In genomic region chr2:109760987-109761501, GRCh38 we compare ENCODE assay signal across 8 cellular contexts. TPM values are rescaled to one million over a fixed set of nuclear protein-coding genes. Genes with fewer than 3 reads are reported as not detected.
DNase-seq lines count a peak whose midpoint lies in the region; ATAC-seq and TF ChIP-seq lines count a peak whose summit lies in the region.
"Not testable (repeated sequence)": the region's sequence is repeated elsewhere in the genome, so short reads cannot be mapped to it uniquely, and the experiment has no call there.

No MANE protein-coding gene starts in this region.

- not testable (repeated sequence) for H3K9me3 Mint-ChIP-seq in activated CD8-positive, alpha-beta T cell treated with anti-CD3 and anti-CD28 coated beads for 36 hours; memory B cell

- H3K27ac ChIP-seq in BLaER1, breast epithelium, heart left ventricle, ovary, stomach: not testable (repeated sequence)

- not testable (repeated sequence) for TF ChIP-seq EP300 in ovary (IDR thresholded peaks at IDR 0.05); stomach (IDR thresholded peaks at IDR 0.05)

- not testable (repeated sequence) for H3K4me3 ChIP-seq in BLaER1
- peak overlapping the region in 2 of 3 donors; percentile 37 to 60 for H3K4me3 ChIP-seq in breast epithelium
- peak overlapping the region in 1 of 12 donors; percentile 32 for H3K4me3 ChIP-seq in heart left ventricle
- H3K4me3 ChIP-seq in ovary, result peak overlapping the region; percentile 22
- peak overlapping the region in 3 of 4 donors; percentile 6 to 19 (median 18) for H3K4me3 ChIP-seq in stomach

- peak overlapping the region; percentile 44; the same call in 1 of the 2 replicates for H3K4me2 ChIP-seq in BLaER1

- not testable (repeated sequence) for H3K4me1 Mint-ChIP-seq in activated CD8-positive, alpha-beta T cell treated with anti-CD3 and anti-CD28 coated beads for 36 hours (ENCODE audit: low read depth); memory B cell

- CTCF ChIA-PET in activated CD8-positive, alpha-beta T cell treated with anti-CD3 and anti-CD28 coated beads for 36 hours (lab: Charles Lee), result not testable (repeated sequence)

- peaks cover 17% of the 10 kb centered on the region; the same call in 1 of the 2 replicates for H3K27me3 ChIP-seq in BLaER1
- not testable (repeated sequence) for H3K27me3 ChIP-seq in breast epithelium, heart left ventricle, ovary, stomach

- H3K4me3 Mint-ChIP-seq in activated CD8-positive, alpha-beta T cell treated with anti-CD3 and anti-CD28 coated beads for 36 hours; memory B cell: not testable (repeated sequence)

- not testable (repeated sequence) for DNase-seq in activated CD8-positive, alpha-beta T cell treated with anti-CD3 and anti-CD28 coated beads for 36 hours; breast epithelium (ENCODE audit: low spot score in 2 of 2); memory B cell (ENCODE audit: low spot score in 2 of 2); stomach
- DNase-seq in heart left ventricle (peak in 1 of 5 donors; percentile 1), ovary (peak in 4 of 5 donors; percentile 12 to 37 (median 22))

- WGBS in heart left ventricle, 4 donors, result 10 to 11% methylated on average over 7 to 9 of the region's 31 CpGs; no CpG with 5 or more reads in 2 of the 4 donors
- WGBS in ovary, 3 donors, result 0 to 9% methylated on average over 8 to 11 of the region's 31 CpGs; no CpG with 5 or more reads in 1 of the 3 donors
- WGBS in stomach, 5 donors, result 0 to 9% (median 5%) methylated on average over 5 to 12 of the region's 31 CpGs; no CpG with 5 or more reads in 2 of the 5 donors

- H3K27me3 Mint-ChIP-seq in activated CD8-positive, alpha-beta T cell treated with anti-CD3 and anti-CD28 coated beads for 36 hours; memory B cell: not testable (repeated sequence)

- not testable (repeated sequence) for H3K36me3 ChIP-seq in BLaER1, breast epithelium, heart left ventricle, ovary, stomach

- H3K36me3 Mint-ChIP-seq in activated CD8-positive, alpha-beta T cell treated with anti-CD3 and anti-CD28 coated beads for 36 hours (ENCODE audit: low read depth); memory B cell: not testable (repeated sequence)

- H3K9me3 ChIP-seq in BLaER1, breast epithelium, heart left ventricle, ovary, stomach: not testable (repeated sequence)

- H3K9ac ChIP-seq in BLaER1, result not testable (repeated sequence)

- H3K4me1 ChIP-seq in BLaER1; breast epithelium; heart left ventricle; ovary (ENCODE audit: insufficient read depth); stomach: not testable (repeated sequence)

- POLR2A ChIA-PET in activated CD8-positive, alpha-beta T cell treated with anti-CD3 and anti-CD28 coated beads for 36 hours (lab: Charles Lee), result not testable (repeated sequence)

- not testable (repeated sequence) for TF ChIP-seq POLR2A in breast epithelium (IDR thresholded peaks at IDR 0.05); heart left ventricle (IDR thresholded peaks at IDR 0.05); ovary (IDR thresholded peaks at IDR 0.05); stomach (IDR thresholded peaks at IDR 0.05)

- TF ChIP-seq CTCF in activated CD8-positive, alpha-beta T cell treated with anti-CD3 and anti-CD28 coated beads for 36 hours (IDR thresholded peaks at IDR 0.05); breast epithelium (IDR thresholded peaks at IDR 0.05); heart left ventricle (IDR thresholded peaks at IDR 0.05); ovary (IDR thresholded peaks at IDR 0.05); stomach (IDR thresholded peaks at IDR 0.05): not testable (repeated sequence)

- not testable (repeated sequence) for H4K20me1 ChIP-seq in BLaER1

- not testable (repeated sequence) for H3K27ac Mint-ChIP-seq in activated CD8-positive, alpha-beta T cell treated with anti-CD3 and anti-CD28 coated beads for 36 hours; memory B cell

- peak; percentile 22 for ATAC-seq in HG02885 (IDR thresholded peaks at IDR 0.05; ENCODE audit: poor library complexity, unreplicated experiment)
- ATAC-seq in activated CD8-positive, alpha-beta T cell treated with anti-CD3 and anti-CD28 coated beads for 36 hours, result peak; percentile 47
- peak in 3 of 4 donors; percentile 31 to 36 (median 34) for ATAC-seq in heart left ventricle
- peak; percentile 68 for ATAC-seq in memory B cell (ENCODE audit: low read depth)

- intact Hi-C loops in activated CD8-positive, alpha-beta T cell treated with anti-CD3 and anti-CD28 coated beads for 36 hours (cut with micrococcal nuclease); breast epithelium (cut with DNase I; ENCODE audit: low total_unique reads); heart left ventricle (cut with DNase I); ovary (cut with DNase I); stomach (cut with DNase I; ENCODE audit: low total_unique reads): not testable (repeated sequence)

RNA-seq across cellular contexts. Expression of gene RGPD5, which starts 33.1 kb away (rescaled TPM):
- total RNA-seq in activated CD8-positive, alpha-beta T cell treated with anti-CD3 and anti-CD28 coated beads for 36 hours, result 10 to 100 TPM; 31.1 to 35.4 TPM
- total RNA-seq in breast epithelium, result 10 to 100 TPM; 66.6 to 82.3 (median 69.1) TPM
- total RNA-seq in heart left ventricle, result 10 to 100 TPM in 8 of 9 donors, 1 to 10 TPM in 1; 8.4 to 35.4 (median 16.2) TPM
- polyA plus RNA-seq in heart left ventricle, result 1 to 10 TPM; 3.9 to 9.4 TPM
- total RNA-seq in ovary, result 10 to 100 TPM; 18.0 to 87.0 (median 42.2) TPM
- polyA plus RNA-seq in ovary, result 10 to 100 TPM in 1 of 2 donors, 1 to 10 TPM in 1; 8.3 to 13.0 TPM
- 100 to 1,000 TPM in 1 of 5 donors, 10 to 100 TPM in 2, 1 to 10 TPM in 2; 3.5 to 160 (median 17.7) TPM for total RNA-seq in stomach
- polyA plus RNA-seq in stomach, result 1 to 10 TPM; 4.5 to 6.5 (median 5.2) TPM
